24 cellular contexts compared by ENCODE assay signal in genomic region chr12:72472350-72472749, GRCh38.
DNase-seq lines count a peak whose midpoint lies in the region; ATAC-seq, FAIRE-seq and TF ChIP-seq lines count a peak whose summit lies in the region.
"Had no signal": no experiment of that assay in that cellular context is flagged by ENCODE, and none has a peak within 500 bp of the region (broad histone marks: within the 10 kb centered on the region; RNA-seq: fewer than 3 reads in every experiment).

No MANE protein-coding gene starts in this region.

- H3K4me2 ChIP-seq in MM.1S (ENCODE audit: low read depth, low read length), result no peak overlapping the region

- H3K27ac ChIP-seq in MM.1S (ENCODE audit: low read length) (no peak overlapping the region), pancreas (no peak overlapping the region), uterus (no peak overlapping the region)
- H3K27ac ChIP-seq: lower lobe of right lung, RWPE1, SK-N-MC, transverse colon had no signal

- no peak for DNase-seq in GM12864 (ENCODE audit: low read depth)
- peak; percentile 23 for DNase-seq in MM.1S
- no peak for DNase-seq in WTC11 (ENCODE audit: low spot score)
- no peak for DNase-seq in pancreas
- DNase-seq in uterus, result no peak
- DNase-seq: activated CD4-positive, alpha-beta T cell treated with anti-CD3 and anti-CD28 coated beads, Interleukin-2, amount 10 ng/mL, durations not matched to agents 24 days and 14 days; activated naive CD4-positive, alpha-beta T cell treated with anti-CD3 and anti-CD28 coated beads for 36 hours; activated T-cell treated with anti-CD3 and anti-CD28 coated beads, Interleukin-2, amount 50 U/mL, for 48 hours; DND-41; effector CD8-positive, alpha-beta T cell; H9; kidney; lower lobe of right lung; NCI-H146; NCI-H510A treated with DMSO at 0.1 percent for 48 hours; T-helper 17 cell; transverse colon had no signal

- intact Hi-C loops in pancreas (cut with DNase I), result no loop called here
- intact Hi-C loops in uterus (cut with DNase I; ENCODE audit: low total_unique reads), result no loop called here

- no peak for ATAC-seq in WTC11
- ATAC-seq in pancreas, result peak in 3 of 4 donors; percentile 40 to 47 (median 45)
- no peak for ATAC-seq in HG03439 (IDR thresholded peaks at IDR 0.05; ENCODE audit: unreplicated experiment)
- ATAC-seq in HG03378 (IDR thresholded peaks at IDR 0.05; ENCODE audit: unreplicated experiment), result no peak
- ATAC-seq: lower lobe of right lung, T-helper 17 cell had no signal

- no peaks in the 10 kb centered on the region for H3K36me3 Mint-ChIP-seq in WTC11

- no peaks in the 10 kb centered on the region for H3K27me3 Mint-ChIP-seq in WTC11 (ENCODE audit: low read depth)
- H3K27me3 Mint-ChIP-seq: activated CD4-positive, alpha-beta T cell treated with anti-CD3 and anti-CD28 coated beads, Interleukin-2, amount 10 ng/mL, durations not matched to agents 24 days and 14 days; T-helper 17 cell had no signal

- no peak overlapping the region for H2AFZ ChIP-seq in MM.1S (ENCODE audit: low read length)

- no peaks in the 10 kb centered on the region for H3K9me3 ChIP-seq in MM.1S (replicated peaks; ENCODE audit: insufficient read depth, low read length)
- H3K9me3 ChIP-seq in pancreas, result no peaks in the 10 kb centered on the region
- H3K9me3 ChIP-seq in uterus, result no peaks in the 10 kb centered on the region
- H3K9me3 ChIP-seq: lower lobe of right lung, transverse colon had no signal

- H3K4me1 ChIP-seq in MM.1S (ENCODE audit: low read length) (no peaks in the 10 kb centered on the region), pancreas (peaks cover 0 to 8% (median 3%) of the 10 kb centered on the region in 3 donors), uterus (no peaks in the 10 kb centered on the region)
- H3K4me1 ChIP-seq: lower lobe of right lung, transverse colon had no signal

- peak overlapping the region; percentile 82; the same call in 1 of the 2 replicates for H3K27ac Mint-ChIP-seq in WTC11
- H3K27ac Mint-ChIP-seq: activated CD4-positive, alpha-beta T cell treated with anti-CD3 and anti-CD28 coated beads, Interleukin-2, amount 10 ng/mL, durations not matched to agents 24 days and 14 days; activated naive CD4-positive, alpha-beta T cell treated with anti-CD3 and anti-CD28 coated beads for 36 hours; T-helper 17 cell had no signal

- H3K4me3 Mint-ChIP-seq in WTC11, result no peak overlapping the region
- H3K4me3 Mint-ChIP-seq: activated CD4-positive, alpha-beta T cell treated with anti-CD3 and anti-CD28 coated beads, Interleukin-2, amount 10 ng/mL, durations not matched to agents 24 days and 14 days; activated naive CD4-positive, alpha-beta T cell treated with anti-CD3 and anti-CD28 coated beads for 36 hours; H9; neural crest cell; T-helper 17 cell had no signal

- H3K4me3 ChIP-seq in GM12864 (ENCODE audit: low read depth, low read length) (no peak overlapping the region), MM.1S (ENCODE audit: low read length) (no peak overlapping the region), pancreas (no peak overlapping the region), uterus (no peak overlapping the region)
- H3K4me3 ChIP-seq: lower lobe of right lung, SK-N-MC, transverse colon had no signal

- H3K9me3 Mint-ChIP-seq in WTC11, result peaks cover 4% of the 10 kb centered on the region
- H3K9me3 Mint-ChIP-seq: activated CD4-positive, alpha-beta T cell treated with anti-CD3 and anti-CD28 coated beads, Interleukin-2, amount 10 ng/mL, durations not matched to agents 24 days and 14 days; H9; neural crest cell had no signal

- TF ChIP-seq CTCF in GM12864 (IDR thresholded peaks at IDR 0.05; ENCODE audit: low read depth, low read length, missing control alignments) (peak; percentile 8), MM.1S (IDR thresholded peaks at IDR 0.05; ENCODE audit: low read length) (peak; percentile 35), WTC11 (IDR thresholded peaks at IDR 0.05) (no peak), pancreas (IDR thresholded peaks at IDR 0.05) (no peak), uterus (IDR thresholded peaks at IDR 0.05) (no peak)

- no peaks in the 10 kb centered on the region for H4K20me1 ChIP-seq in MM.1S (ENCODE audit: insufficient read depth, low read length)

- no peaks in the 10 kb centered on the region for H3F3A ChIP-seq in MM.1S (ENCODE audit: insufficient read depth, low read length)

- TF ChIP-seq POLR2A in uterus (IDR thresholded peaks at IDR 0.05), result no peak

- H3K4me1 Mint-ChIP-seq in WTC11, result peaks cover 19% of the 10 kb centered on the region
- H3K4me1 Mint-ChIP-seq: activated CD4-positive, alpha-beta T cell treated with anti-CD3 and anti-CD28 coated beads, Interleukin-2, amount 10 ng/mL, durations not matched to agents 24 days and 14 days; neural crest cell; T-helper 17 cell had no signal

- H3K36me3 ChIP-seq in MM.1S (replicated peaks; ENCODE audit: insufficient read depth, low read length), result no peaks in the 10 kb centered on the region
- peaks cover 0 to 6% (median 0%) of the 10 kb centered on the region in 3 donors for H3K36me3 ChIP-seq in pancreas
- H3K36me3 ChIP-seq in uterus, result no peaks in the 10 kb centered on the region
- H3K36me3 ChIP-seq: lower lobe of right lung, transverse colon had no signal

- H3K9me2 ChIP-seq in MM.1S (replicated peaks; ENCODE audit: insufficient read depth, low read length), result no peaks in the 10 kb centered on the region

- H3K27me3 ChIP-seq in MM.1S (replicated peaks; ENCODE audit: insufficient read depth, low read length) (no peaks in the 10 kb centered on the region), pancreas (no peaks in the 10 kb centered on the region), uterus (no peaks in the 10 kb centered on the region)
- H3K27me3 ChIP-seq: transverse colon had no signal

- CTCF ChIA-PET in WTC11 (lab: Charles Lee), result interaction anchor here (0.7 to 1.3 kb wide), 4 partner anchors 14 to 455 kb away, joined by 3 to 4 read pairs (median 4); no protein-coding TSS in a partner anchor

- H3K79me2 ChIP-seq in MM.1S (ENCODE audit: low read length), result no peaks in the 10 kb centered on the region

- WGBS in pancreas, 2 donors, result 73 to 84% methylated on average over 3 of the region's 3 CpGs

- no peak for FAIRE-seq in pancreas (lab: Jason Lieb, UNC)
- FAIRE-seq: colon, GM12892, kidney had no signal

- POLR2A ChIA-PET in WTC11 (lab: Charles Lee), result no interaction called here

- no peak overlapping the region for H3K9ac ChIP-seq in MM.1S (ENCODE audit: low read length)

TF ChIP-seq in WTC11, 78 proteins besides CTCF, POLR2A, EP300 and RAD21:
- no peak for TF ChIP-seq ZNF512 (CRISPR knock-in tag; IDR thresholded peaks at IDR 0.05; ENCODE audit: borderline replicate concordance)
- TF ChIP-seq GTF2I (CRISPR knock-in tag; conservative IDR thresholded peaks at IDR 0.05), result peak; percentile 74; the same call in 1 of the 2 replicates
TF ChIP-seq in WTC11: peak in this region for 1.

Comparison
In these comparisons a context has a peak if more than half of its experiments do, and no peak if none do; other contexts are left out.
1. CTCF ChIP-seq: peak in GM12864 (single experiment) and MM.1S (single experiment); none in WTC11 (single experiment), pancreas (0 of 4) and uterus (0 of 4).
2. ATAC-seq: peak in pancreas (3 of 4); none in WTC11 (single experiment), HG03439 (single experiment) and HG03378 (single experiment).